In genomic region chr1:56390934-56391731, GRCh38 we compare ENCODE assay signal across 16 cellular contexts.
DNase-seq lines count a peak whose midpoint lies in the region; ATAC-seq, FAIRE-seq and TF ChIP-seq lines count a peak whose summit lies in the region.
"Had no signal": no experiment of that assay in that cellular context is flagged by ENCODE, and none has a peak within 500 bp of the region (broad histone marks: within the 10 kb centered on the region; RNA-seq: fewer than 3 reads in every experiment).

No MANE protein-coding gene starts in this region.

- H3K4me3 ChIP-seq in PC-3 (ENCODE audit: low read length) (no peak overlapping the region), GM12878 (no peak overlapping the region), neuronal stem cell (ENCODE audit: low read length in 2 of 2) (no peak overlapping the region), left lung (no peak overlapping the region), upper lobe of right lung (no peak overlapping the region)
- H3K4me3 ChIP-seq: BLaER1, GM23248, HAP-1 had no signal

- POLR2A ChIA-PET in PC-3 (lab: Charles Lee; ENCODE audit: unreplicated experiment) = no interaction called here
- POLR2A ChIA-PET in GM12878 (lab: Charles Lee) = interaction anchor here (0.6 kb wide), 1 partner anchor 20 kb away, joined by 9 read pairs; no protein-coding TSS in a partner anchor

- H3K27ac ChIP-seq in C4-2B = peak overlapping the region; percentile 66; the same call in 1 of the 2 replicates
- H3K27ac ChIP-seq in PC-3 (ENCODE audit: low read length) = peak overlapping the region; percentile 80; the same call in 1 of the 2 replicates
- no peak overlapping the region for H3K27ac ChIP-seq in GM12878 (ENCODE audit: control insufficient read depth, insufficient read depth)
- H3K27ac ChIP-seq in neuronal stem cell (replicated peaks; ENCODE audit: low read length) = no peak overlapping the region
- H3K27ac ChIP-seq in left lung = no peak overlapping the region
- H3K27ac ChIP-seq in upper lobe of right lung = no peak overlapping the region
- H3K27ac ChIP-seq: BLaER1, GM23248, HL-60 had no signal

- H2BK15ac ChIP-seq in neuronal stem cell (ENCODE audit: low read length) = no peak overlapping the region

- no peak overlapping the region for H4K8ac ChIP-seq in neuronal stem cell (ENCODE audit: low read depth, low read length)

- H3K14ac ChIP-seq in neuronal stem cell (ENCODE audit: low read length) = no peak overlapping the region

- H2BK5ac ChIP-seq in neuronal stem cell (ENCODE audit: low read length) = no peak overlapping the region

- peak; percentile 57 for FAIRE-seq in GM12878 (lab: Jason Lieb, UNC)
- FAIRE-seq: GM18507 had no signal

- DNase-seq in PC-3 (no peak), GM12878 (ENCODE audit: low read depth, low spot score) (no peak), neuronal stem cell (ENCODE audit: low spot score) (no peak), NCI-H82 (lab: John Stamatoyannopoulos, UW) (no peak), left lung (no peak), upper lobe of right lung (no peak)
- DNase-seq: 8988T; AML-193; CD4-positive, CD25-positive, alpha-beta regulatory T cell; GM23248; HFFc6 had no signal

- TF ChIP-seq CTCF in C4-2B (conservative IDR thresholded peaks at IDR 0.05) = no peak
- no peak for TF ChIP-seq CTCF in PC-3 (conservative IDR thresholded peaks at IDR 0.05; ENCODE audit: low read depth, low read length)
- no peak for TF ChIP-seq CTCF in GM12878 (IDR thresholded peaks at IDR 0.05 in 2 of 3, conservative IDR thresholded peaks at IDR 0.05 in 1 of 3; ENCODE audit: control insufficient read depth in 2 of 3, extremely low read depth in 1 of 3, insufficient read depth in 1 of 3, low read depth in 3 of 3, low read length in 3 of 3)
- no peak for TF ChIP-seq CTCF in left lung (IDR thresholded peaks at IDR 0.05)
- TF ChIP-seq CTCF in upper lobe of right lung (IDR thresholded peaks at IDR 0.05) = no peak

- 62% methylated on average over 16 of the region's 16 CpGs for WGBS in GM12878 (ENCODE audit: insufficient coverage, insufficient replicate concordance, low lambda C conversion rate, missing lambda C conversion rate)
- WGBS in neuronal stem cell (ENCODE audit: extremely low coverage in 2 of 2, insufficient read length in 2 of 2, insufficient replicate concordance in 1 of 2), 2 donors = no CpG with 5 or more reads among the region's 16 CpGs

- SMC1A ChIA-PET in GM12878 (lab: Charles Lee; ENCODE audit: uncharacterized antibody, unreplicated experiment) = interaction anchor here (1.2 to 1.4 kb wide), 2 partner anchors 9 to 80 kb away, joined by 3 to 4 read pairs; no protein-coding TSS in a partner anchor

- H3K36me3 ChIP-seq in PC-3 (ENCODE audit: low read depth, low read length) = no peaks in the 10 kb centered on the region
- no peaks in the 10 kb centered on the region for H3K36me3 ChIP-seq in GM12878 (ENCODE audit: control insufficient read depth in 2 of 2, insufficient read depth in 2 of 2, low read length in 1 of 2)
- H3K36me3 ChIP-seq in neuronal stem cell (replicated peaks in 1 of 2; ENCODE audit: control insufficient read depth in 2 of 2, insufficient read depth in 2 of 2, low read length in 2 of 2) = no peaks in the 10 kb centered on the region
- no peaks in the 10 kb centered on the region for H3K36me3 ChIP-seq in left lung
- no peaks in the 10 kb centered on the region for H3K36me3 ChIP-seq in upper lobe of right lung
- H3K36me3 ChIP-seq: BLaER1, HAP-1 had no signal

- no peak overlapping the region for H4K91ac ChIP-seq in neuronal stem cell (ENCODE audit: low read depth, low read length, poor library complexity)

- no peaks in the 10 kb centered on the region for H3K9me2 ChIP-seq in PC-3 (replicated peaks; ENCODE audit: low read length)

- H2AFZ ChIP-seq in PC-3 (ENCODE audit: low read length) (no peak overlapping the region), GM12878 (ENCODE audit: control insufficient read depth, low read depth, low read length) (no peak overlapping the region), neuronal stem cell (ENCODE audit: low read length) (peak overlapping the region; percentile 60)
- H2AFZ ChIP-seq: GM23248 had no signal

- H3K79me2 ChIP-seq in PC-3 (ENCODE audit: low read length) = no peaks in the 10 kb centered on the region
- no peaks in the 10 kb centered on the region for H3K79me2 ChIP-seq in GM12878 (ENCODE audit: control insufficient read depth, insufficient read depth, low read length)

- H3K27me3 ChIP-seq in PC-3 (ENCODE audit: low read length) = no peaks in the 10 kb centered on the region
- H3K27me3 ChIP-seq in GM12878 (replicated peaks in 1 of 2; ENCODE audit: control insufficient read depth in 2 of 2, insufficient read depth in 2 of 2, low read length in 1 of 2) = no peaks in the 10 kb centered on the region
- H3K27me3 ChIP-seq in neuronal stem cell (ENCODE audit: control insufficient read depth in 3 of 3, insufficient read depth in 3 of 3, low read depth in 1 of 3, low read length in 3 of 3) = no peaks in the 10 kb centered on the region
- no peaks in the 10 kb centered on the region for H3K27me3 ChIP-seq in left lung
- no peaks in the 10 kb centered on the region for H3K27me3 ChIP-seq in upper lobe of right lung
- H3K27me3 ChIP-seq: BLaER1 had no signal

- H3K79me1 ChIP-seq in neuronal stem cell (ENCODE audit: low read depth, low read length) = no peaks in the 10 kb centered on the region

- TF ChIP-seq POLR2A in GM12878 (IDR thresholded peaks at IDR 0.05; ENCODE audit: low read depth, low read length) = no peak

- CTCF ChIA-PET in PC-3 (lab: Charles Lee) (no interaction called here), GM12878 (lab: Yijun Ruan, JAX) (no interaction called here)

- BruUV-seq in PC-3 (replicated peaks; lab: Mats Ljungman, UMichigan) (no TSS peak), GM12878 (replicated peaks; lab: Mats Ljungman, UMichigan) (no TSS peak)

- intact Hi-C loops in PC-3 (cut with micrococcal nuclease) (no loop called here), GM12878 (cut with micrococcal nuclease; ENCODE audit: unreplicated experiment) (no loop called here), left lung (cut with DNase I) (no loop called here), upper lobe of right lung (cut with DNase I) (no loop called here)

- no peak overlapping the region for H3K9ac ChIP-seq in PC-3 (ENCODE audit: low read length)
- H3K9ac ChIP-seq in GM12878 (ENCODE audit: control insufficient read depth, insufficient read depth, low read length) = no peak overlapping the region
- no peak overlapping the region for H3K9ac ChIP-seq in neuronal stem cell (ENCODE audit: low read depth, low read length, poor library complexity)
- H3K9ac ChIP-seq: BLaER1, GM23248 had no signal

- TF ChIP-seq RAD21 in GM12878 (IDR thresholded peaks at IDR 0.05; ENCODE audit: insufficient read depth, low read depth, low read length) = no peak

- no peak overlapping the region for H2BK120ac ChIP-seq in neuronal stem cell (ENCODE audit: low read depth, low read length)

- H2BK12ac ChIP-seq in neuronal stem cell (ENCODE audit: low read length) = no peak overlapping the region

- no peak overlapping the region for H3K4ac ChIP-seq in neuronal stem cell (ENCODE audit: low read length)

- H3K4me1 ChIP-seq in PC-3 (ENCODE audit: insufficient read depth, low read length) (peaks cover 51% of the 10 kb centered on the region), GM12878 (ENCODE audit: control insufficient read depth, insufficient read depth, low read length) (no peaks in the 10 kb centered on the region), neuronal stem cell (ENCODE audit: control insufficient read depth in 2 of 2, insufficient read depth in 1 of 2, low read depth in 1 of 2, low read length in 2 of 2) (peaks cover 4 to 6% of the 10 kb centered on the region in 2 donors), left lung (no peaks in the 10 kb centered on the region), upper lobe of right lung (peaks cover 3% of the 10 kb centered on the region)
- H3K4me1 ChIP-seq: BLaER1 had no signal

- no peak overlapping the region for H3K23ac ChIP-seq in neuronal stem cell (ENCODE audit: low read depth, low read length, poor library complexity)

- RAD21 ChIA-PET in GM12878 (lab: Charles Lee; ENCODE audit: unreplicated experiment) = no interaction called here

- no peak overlapping the region for H3K18ac ChIP-seq in neuronal stem cell (ENCODE audit: low read length)

- H3K9me3 ChIP-seq in PC-3 (ENCODE audit: low read length) (no peaks in the 10 kb centered on the region), GM12878 (replicated peaks; ENCODE audit: control insufficient read depth, insufficient read depth, low read length) (no peaks in the 10 kb centered on the region), neuronal stem cell (replicated peaks in 1 of 2; ENCODE audit: control insufficient read depth in 2 of 2, insufficient read depth in 1 of 2, low read depth in 1 of 2, low read length in 2 of 2) (no peaks in the 10 kb centered on the region), left lung (no peaks in the 10 kb centered on the region), upper lobe of right lung (no peaks in the 10 kb centered on the region)
- H3K9me3 ChIP-seq: BLaER1, HAP-1 had no signal

- peaks cover 4% of the 10 kb centered on the region for H3F3A ChIP-seq in PC-3 (ENCODE audit: low read length, unreplicated experiment)

- no peak overlapping the region for H3K4me2 ChIP-seq in PC-3 (ENCODE audit: low read length)
- no peak overlapping the region for H3K4me2 ChIP-seq in GM12878 (ENCODE audit: control insufficient read depth, insufficient read depth)
- H3K4me2 ChIP-seq in neuronal stem cell (ENCODE audit: insufficient read depth, low read length, poor library complexity, severe bottlenecking) = no peak overlapping the region
- H3K4me2 ChIP-seq: BLaER1 had no signal

- H2AK5ac ChIP-seq in neuronal stem cell (ENCODE audit: low read depth, low read length) = no peak overlapping the region

- TF ChIP-seq EP300 in GM12878 (IDR thresholded peaks at IDR 0.05; ENCODE audit: borderline replicate concordance in 1 of 2, control insufficient read depth in 1 of 2, low read depth in 2 of 2, low read length in 2 of 2) = no peak

- no peak for ATAC-seq in PC-3
- ATAC-seq in GM12878 = no peak
- no peak for ATAC-seq in left lung
- no peak for ATAC-seq in upper lobe of right lung

- H4K20me1 ChIP-seq in PC-3 (ENCODE audit: low read length) (no peaks in the 10 kb centered on the region), GM12878 (ENCODE audit: control insufficient read depth, insufficient read depth) (no peaks in the 10 kb centered on the region)
- H4K20me1 ChIP-seq: BLaER1 had no signal

- in situ Hi-C loops in GM12878 (cut with MboI) = no loop called here

TF ChIP-seq in GM12878, 131 proteins besides CTCF, POLR2A, EP300 and RAD21 (continues in another document):
- no peak for TF ChIP-seq HDGF (IDR thresholded peaks at IDR 0.05)
- TF ChIP-seq TBL1XR1 (IDR thresholded peaks at IDR 0.05; ENCODE audit: low read depth, low read length) = no peak
- no peak for TF ChIP-seq DPF2 (IDR thresholded peaks at IDR 0.05)
- TF ChIP-seq MTA3 (IDR thresholded peaks at IDR 0.05; ENCODE audit: borderline replicate concordance, low read length) = no peak

Comparison
In these comparisons a context has a peak if more than half of its experiments do, and no peak if none do; other contexts are left out.
1. H3K27ac ChIP-seq: peak in C4-2B (single experiment) and PC-3 (single experiment); none in GM12878 (single experiment), neuronal stem cell (single experiment), left lung (0 of 2) and upper lobe of right lung (single experiment).